In genomic region chr7:150334108-150334507, GRCh38 we compare ENCODE assay signal across 16 cellular contexts. TPM values are rescaled to one million over a fixed set of nuclear protein-coding genes. Genes with fewer than 3 reads are reported as not detected.
DNase-seq lines count a peak whose midpoint lies in the region; ATAC-seq, FAIRE-seq and TF ChIP-seq lines count a peak whose summit lies in the region.
"Had no signal": no experiment of that assay in that cellular context is flagged by ENCODE, and none has a peak within 500 bp of the region (broad histone marks: within the 10 kb centered on the region; RNA-seq: fewer than 3 reads in every experiment).

No MANE protein-coding gene starts in this region.

- H3K4me1 ChIP-seq in gastroesophageal sphincter (peaks cover 0 to 54% (median 38%) of the 10 kb centered on the region in 3 donors), rectal smooth muscle tissue (ENCODE audit: control insufficient read depth, insufficient read depth, low read length) (peaks cover 23% of the 10 kb centered on the region), HepG2 (ENCODE audit: insufficient read depth, low read length) (peaks cover 4% of the 10 kb centered on the region)
- H3K4me1 ChIP-seq: Caco-2 had no signal

- H3K79me2 ChIP-seq in HepG2 (ENCODE audit: insufficient read depth, low read length) = no peaks in the 10 kb centered on the region

- H3K27ac Mint-ChIP-seq in WTC11 = peak overlapping the region; percentile 90
- H3K27ac Mint-ChIP-seq: HFFc6 had no signal

- no peaks in the 10 kb centered on the region for H3K9me3 Mint-ChIP-seq in WTC11

- no peaks in the 10 kb centered on the region for H3K9me3 ChIP-seq in gastroesophageal sphincter
- H3K9me3 ChIP-seq in HepG2 (ENCODE audit: low read length) = no peaks in the 10 kb centered on the region
- H3K9me3 ChIP-seq: Caco-2 had no signal

- H3K27ac ChIP-seq in gastroesophageal sphincter = peak overlapping the region in 3 of 4 donors; percentile 82 to 90 (median 86)
- H3K27ac ChIP-seq in rectal smooth muscle tissue (ENCODE audit: low read depth, low read length) = peak overlapping the region; percentile 5
- H3K27ac ChIP-seq in HepG2 (ENCODE audit: extremely low read length, insufficient read depth, low read length) = no peak overlapping the region

- POLR2A ChIA-PET in WTC11 (lab: Charles Lee) (interaction anchor here (1.6 kb wide), 2 partner anchors 28 to 68 kb away, joined by 3 to 10 read pairs; no protein-coding TSS in a partner anchor), HepG2 (lab: Yijun Ruan, JAX) (interaction anchor here (1.2 kb wide), 1 partner anchor 35 kb away, joined by 5 read pairs; the partner anchor contains the start of gene REPIN1)

- BruUV-seq in HepG2 (replicated peaks; lab: Mats Ljungman, UMichigan) = no TSS peak

- peaks cover 4% of the 10 kb centered on the region; the same call in 1 of the 2 replicates for H4K20me1 ChIP-seq in HepG2 (ENCODE audit: insufficient read depth, low read length)

- 77 to 78% methylated on average over 3 to 6 of the region's 8 CpGs for whole genome bisulfite sequencing in gastroesophageal sphincter (ENCODE audit: low coverage in 1 of 2), 2 donors
- WGBS in HepG2 (ENCODE audit: low lambda C conversion rate) = 97% methylated on average over 7 of the region's 8 CpGs

- H3K27me3 ChIP-seq in gastroesophageal sphincter (no peaks in the 10 kb centered on the region), rectal smooth muscle tissue (ENCODE audit: control insufficient read depth, insufficient read depth, low read length) (no peaks in the 10 kb centered on the region), HepG2 (ENCODE audit: control insufficient read depth in 1 of 2, insufficient read depth in 2 of 2, low read length in 2 of 2) (no peaks in the 10 kb centered on the region)

- no peaks in the 10 kb centered on the region for H3K27me3 Mint-ChIP-seq in WTC11 (ENCODE audit: low read depth)

- no peak overlapping the region for H2AFZ ChIP-seq in HepG2 (ENCODE audit: low read length)

- CTCF ChIA-PET in WTC11 (lab: Charles Lee) (interaction anchor here (0.7 to 1.1 kb wide), 2 partner anchors 48 to 49 kb away, joined by 3 to 4 read pairs; no protein-coding TSS in a partner anchor), HepG2 (lab: Yijun Ruan, JAX; ENCODE audit: low intra/inter-chr PET ratio, low total read pairs) (no interaction called here)

- H3K4me2 ChIP-seq in HepG2 (ENCODE audit: low read depth, low read length) = no peak overlapping the region

- H3K36me3 ChIP-seq in gastroesophageal sphincter (peaks cover 0 to 49% of the 10 kb centered on the region in 2 donors), rectal smooth muscle tissue (ENCODE audit: control insufficient read depth, insufficient read depth, low read length) (peaks cover 3% of the 10 kb centered on the region), HepG2 (replicated peaks in 1 of 2; ENCODE audit: control insufficient read depth in 1 of 2, insufficient read depth in 2 of 2, low read length in 2 of 2) (peaks cover 16 to 38% of the 10 kb centered on the region in 2 experiments)

- intact Hi-C loops in HepG2 (cut with micrococcal nuclease; ENCODE audit: unreplicated experiment) = no loop called here

- TF ChIP-seq CTCF in WTC11 (IDR thresholded peaks at IDR 0.05) = no peak
- TF ChIP-seq CTCF in gastroesophageal sphincter (IDR thresholded peaks at IDR 0.05) = no peak
- no peak for TF ChIP-seq CTCF in HepG2 (CRISPR knock-in tag; IDR thresholded peaks at IDR 0.05)

- no peak for DNase-seq in WTC11 (ENCODE audit: low spot score)
- no peak for DNase-seq in anterior cingulate cortex (lab: John Stamatoyannopoulos, UW)
- DNase-seq in NCI-H2029 (lab: John Stamatoyannopoulos, UW) = no peak
- no peak for DNase-seq in HepG2 (ENCODE audit: low spot score)
- DNase-seq: Caco-2, DMS53, HFFc6, NCI-H1105 treated with DMSO at 0.1 percent for 48 hours, NCI-H187, NCI-H69, OCI-M1, SIG-M5 had no signal

- no peak for TF ChIP-seq RAD21 in HepG2 (CRISPR knock-in tag; IDR thresholded peaks at IDR 0.05)

- ATAC-seq in WTC11 (no peak), gastroesophageal sphincter (no peak), HG02571 (IDR thresholded peaks at IDR 0.05; ENCODE audit: unreplicated experiment) (no peak), HepG2 (no peak)

- H3K4me3 Mint-ChIP-seq in WTC11 = no peak overlapping the region
- H3K4me3 Mint-ChIP-seq: HFFc6 had no signal

- peaks cover 77% of the 10 kb centered on the region for H3K4me1 Mint-ChIP-seq in WTC11

- no peak for FAIRE-seq in HepG2 (lab: Jason Lieb, UNC)

- no peak for TF ChIP-seq POLR2A in gastroesophageal sphincter (IDR thresholded peaks at IDR 0.05)
- TF ChIP-seq POLR2A in HepG2 (IDR thresholded peaks at IDR 0.05; ENCODE audit: insufficient read depth in 1 of 2, low read depth in 2 of 2, low read length in 2 of 2) = no peak

- in situ Hi-C loops in HepG2 (cut with HindIII; ENCODE audit: extremely low pct_ligation_motif_present, low pct_unique_long_range_greater_than_20kb) = no loop called here

- H3K9ac ChIP-seq in rectal smooth muscle tissue (ENCODE audit: low read length) (no peak overlapping the region), HepG2 (ENCODE audit: insufficient read depth, low read depth, low read length) (no peak overlapping the region)

- TF ChIP-seq EP300 in gastroesophageal sphincter (IDR thresholded peaks at IDR 0.05) (no peak), HepG2 (IDR thresholded peaks at IDR 0.05; ENCODE audit: low read depth in 2 of 2, low read length in 2 of 2) (no peak), HepG2 (CRISPR knock-in tag; IDR thresholded peaks at IDR 0.05; ENCODE audit: borderline replicate concordance) (no peak)

- peaks cover 25% of the 10 kb centered on the region for H3K36me3 Mint-ChIP-seq in WTC11

- no peak overlapping the region for H3K4me3 ChIP-seq in gastroesophageal sphincter
- no peak overlapping the region for H3K4me3 ChIP-seq in rectal smooth muscle tissue (ENCODE audit: low read length)
- H3K4me3 ChIP-seq in HepG2 (replicated peaks in 1 of 3; ENCODE audit: insufficient read depth in 1 of 3, low read depth in 2 of 3, low read length in 3 of 3) = no peak overlapping the region

RNA-seq across cellular contexts. Expression of gene RARRES2, which starts 7.3 kb away (rescaled TPM):
- total RNA-seq in WTC11 (2021) = 193 to 230 TPM (median 197 TPM) in 3 replicates
- 100 to 1,000 TPM; 152 to 341 (median 157) TPM for total RNA-seq in gastroesophageal sphincter
- 94.6 and 172 TPM in 2 replicates for total RNA-seq in HepG2 (2016; rRNA removed; fragmentation: Illumina TruSeq; extraction: Trizol)
- total RNA-seq in HepG2 (2016; cell fraction: cytosol; rRNA removed; fragmentation: Illumina TruSeq; extraction: Trizol; ENCODE audit: low read depth) = 63.6 and 75.7 TPM in 2 replicates
- total RNA-seq in HepG2 (2016; cell fraction: insoluble cytoplasmic fraction; rRNA removed; fragmentation: Illumina TruSeq; extraction: Trizol) = 93.3 and 178 TPM in 2 replicates
- total RNA-seq in HepG2 (2016; cell fraction: membrane; rRNA removed; fragmentation: Illumina TruSeq; extraction: Trizol) = 68.9 and 86.6 TPM in 2 replicates
- 126 and 156 TPM in 2 replicates for total RNA-seq in HepG2 (2016; cell fraction: nucleus; rRNA removed; fragmentation: Illumina TruSeq; extraction: Trizol)
- polyA plus RNA-seq in HepG2 (2011; rRNA removed) = 134 and 157 TPM in 2 replicates
- 197 and 233 TPM in 2 replicates for polyA plus RNA-seq in HepG2 (2011; cell fraction: cytosol; rRNA removed)
- polyA plus RNA-seq in HepG2 (2011; cell fraction: nucleus; rRNA removed) = 164 and 202 TPM in 2 replicates
- 37.9 and 77.4 TPM in 2 replicates for polyA plus RNA-seq in HepG2 (2012)
- 96.7 and 115 TPM in 2 replicates for polyA plus RNA-seq in HepG2 (2016; cell fraction: cytosol; fragmentation: Illumina TruSeq; extraction: Trizol; ENCODE audit: low read depth)
- polyA plus RNA-seq in HepG2 (2016; cell fraction: insoluble cytoplasmic fraction; fragmentation: Illumina TruSeq; extraction: Trizol; ENCODE audit: low read depth) = 134 and 138 TPM in 2 replicates
- polyA plus RNA-seq in HepG2 (2016; cell fraction: membrane; fragmentation: Illumina TruSeq; extraction: Trizol; ENCODE audit: low read depth) = 82.1 and 99.5 TPM in 2 replicates
- 420 and 455 TPM in 2 replicates for polyA plus RNA-seq in HepG2 (2016; cell fraction: nucleus; fragmentation: Illumina TruSeq; extraction: Trizol; ENCODE audit: insufficient read depth, low read depth)
- polyA minus RNA-seq in HepG2 (2011; rRNA and poly(A)+ RNA removed; ENCODE audit: low replicate concordance) = 22.1 TPM in 1 of 2 replicates, not detected in the other
- 17.4 and 20.0 TPM in 2 replicates for polyA minus RNA-seq in HepG2 (2011; cell fraction: cytosol; rRNA and poly(A)+ RNA removed)
- 6.1 and 7.3 TPM in 2 replicates for polyA minus RNA-seq in HepG2 (2011; cell fraction: nucleus; rRNA and poly(A)+ RNA removed)
- total RNA-seq: Caco-2, H4 had no signal

RNA-seq across cellular contexts. Expression of gene ACTR3C, which starts 10.8 kb away (rescaled TPM):
- total RNA-seq in WTC11 (2021) (0.96 to 1.5 TPM (median 1.4 TPM) in 3 replicates), gastroesophageal sphincter (1 to 10 TPM; 6.4 to 10.0 (median 8.1) TPM), HepG2 (2016; rRNA removed; fragmentation: Illumina TruSeq; extraction: Trizol) (4.1 and 7.5 TPM in 2 replicates)
- total RNA-seq in HepG2 (2016; cell fraction: cytosol; rRNA removed; fragmentation: Illumina TruSeq; extraction: Trizol; ENCODE audit: low read depth) = 7.2 and 7.8 TPM in 2 replicates
- 3.7 and 6.7 TPM in 2 replicates for total RNA-seq in HepG2 (2016; cell fraction: insoluble cytoplasmic fraction; rRNA removed; fragmentation: Illumina TruSeq; extraction: Trizol)
- total RNA-seq in HepG2 (2016; cell fraction: membrane; rRNA removed; fragmentation: Illumina TruSeq; extraction: Trizol) = 4.8 and 5.6 TPM in 2 replicates
- total RNA-seq in HepG2 (2016; cell fraction: nucleus; rRNA removed; fragmentation: Illumina TruSeq; extraction: Trizol) = 17.1 and 19.7 TPM in 2 replicates
- 3.2 and 3.8 TPM in 2 replicates for polyA plus RNA-seq in HepG2 (2011; rRNA removed)
- 2.5 and 2.7 TPM in 2 replicates for polyA plus RNA-seq in HepG2 (2011; cell fraction: cytosol; rRNA removed)
- polyA plus RNA-seq in HepG2 (2011; cell fraction: nucleus; rRNA removed) = 4.0 and 4.3 TPM in 2 replicates
- 1.2 and 1.4 TPM in 2 replicates for polyA plus RNA-seq in HepG2 (2012)
- polyA plus RNA-seq in HepG2 (2016; cell fraction: cytosol; fragmentation: Illumina TruSeq; extraction: Trizol; ENCODE audit: low read depth) = 0.95 and 2.7 TPM in 2 replicates
- 1.9 and 3.9 TPM in 2 replicates for polyA plus RNA-seq in HepG2 (2016; cell fraction: insoluble cytoplasmic fraction; fragmentation: Illumina TruSeq; extraction: Trizol; ENCODE audit: low read depth)
- polyA plus RNA-seq in HepG2 (2016; cell fraction: membrane; fragmentation: Illumina TruSeq; extraction: Trizol; ENCODE audit: low read depth) = 1.4 and 1.6 TPM in 2 replicates
- polyA plus RNA-seq in HepG2 (2016; cell fraction: nucleus; fragmentation: Illumina TruSeq; extraction: Trizol; ENCODE audit: insufficient read depth, low read depth) = 4.9 and 8.0 TPM in 2 replicates
- 10.0 and 39.9 TPM in 2 replicates for polyA minus RNA-seq in HepG2 (2011; rRNA and poly(A)+ RNA removed; ENCODE audit: low replicate concordance)
- 2.6 and 3.3 TPM in 2 replicates for polyA minus RNA-seq in HepG2 (2011; cell fraction: cytosol; rRNA and poly(A)+ RNA removed)
- polyA minus RNA-seq in HepG2 (2011; cell fraction: nucleus; rRNA and poly(A)+ RNA removed) = 44.3 and 59.4 TPM in 2 replicates
- total RNA-seq: HFFc6 had no signal

RNA-seq across cellular contexts. Expression of gene LRRC61, which starts 11.0 kb away (rescaled TPM):
- 27.7 to 33.3 TPM (median 32.7 TPM) in 3 replicates for total RNA-seq in WTC11 (2021)
- 10 to 100 TPM in 2 of 4 donors, 1 to 10 TPM in 2; 7.1 to 25.1 (median 14.0) TPM for total RNA-seq in gastroesophageal sphincter
- total RNA-seq in HepG2 (2016; rRNA removed; fragmentation: Illumina TruSeq; extraction: Trizol) = 34.8 and 38.4 TPM in 2 replicates
- total RNA-seq in HepG2 (2016; cell fraction: cytosol; rRNA removed; fragmentation: Illumina TruSeq; extraction: Trizol; ENCODE audit: low read depth) = 10.3 and 10.8 TPM in 2 replicates
- total RNA-seq in HepG2 (2016; cell fraction: insoluble cytoplasmic fraction; rRNA removed; fragmentation: Illumina TruSeq; extraction: Trizol) = 30.5 and 35.2 TPM in 2 replicates
- 34.2 and 36.9 TPM in 2 replicates for total RNA-seq in HepG2 (2016; cell fraction: membrane; rRNA removed; fragmentation: Illumina TruSeq; extraction: Trizol)
- 25.0 and 31.2 TPM in 2 replicates for total RNA-seq in HepG2 (2016; cell fraction: nucleus; rRNA removed; fragmentation: Illumina TruSeq; extraction: Trizol)
- polyA plus RNA-seq in HepG2 (2011; rRNA removed) = 33.0 and 42.2 TPM in 2 replicates
- polyA plus RNA-seq in HepG2 (2011; cell fraction: cytosol; rRNA removed) = 34.7 and 58.3 TPM in 2 replicates
- 25.0 and 33.0 TPM in 2 replicates for polyA plus RNA-seq in HepG2 (2011; cell fraction: nucleus; rRNA removed)
- polyA plus RNA-seq in HepG2 (2012) = 22.2 and 36.3 TPM in 2 replicates
- 19.9 and 25.0 TPM in 2 replicates for polyA plus RNA-seq in HepG2 (2016; cell fraction: cytosol; fragmentation: Illumina TruSeq; extraction: Trizol; ENCODE audit: low read depth)
- 36.4 and 46.3 TPM in 2 replicates for polyA plus RNA-seq in HepG2 (2016; cell fraction: insoluble cytoplasmic fraction; fragmentation: Illumina TruSeq; extraction: Trizol; ENCODE audit: low read depth)
- polyA plus RNA-seq in HepG2 (2016; cell fraction: membrane; fragmentation: Illumina TruSeq; extraction: Trizol; ENCODE audit: low read depth) = 41.1 and 42.5 TPM in 2 replicates
- 34.8 and 36.2 TPM in 2 replicates for polyA plus RNA-seq in HepG2 (2016; cell fraction: nucleus; fragmentation: Illumina TruSeq; extraction: Trizol; ENCODE audit: insufficient read depth, low read depth)
- polyA minus RNA-seq in HepG2 (2011; rRNA and poly(A)+ RNA removed; ENCODE audit: low replicate concordance) = 45.8 and 71.1 TPM in 2 replicates
- polyA minus RNA-seq in HepG2 (2011; cell fraction: cytosol; rRNA and poly(A)+ RNA removed) = 33.7 and 34.5 TPM in 2 replicates
- 13.3 and 15.4 TPM in 2 replicates for polyA minus RNA-seq in HepG2 (2011; cell fraction: nucleus; rRNA and poly(A)+ RNA removed)
- total RNA-seq: H4, HFFc6 had no signal

RNA-seq across cellular contexts. Expression of gene REPIN1, which starts 34.5 kb away (rescaled TPM):
- 105 to 130 TPM (median 112 TPM) in 3 replicates for total RNA-seq in WTC11 (2021)
- 100 to 1,000 TPM in 2 of 4 donors, 10 to 100 TPM in 2; 72.7 to 132 (median 102) TPM for total RNA-seq in gastroesophageal sphincter
- 86.4 and 108 TPM in 2 replicates for total RNA-seq in HepG2 (2016; rRNA removed; fragmentation: Illumina TruSeq; extraction: Trizol)
- total RNA-seq in HepG2 (2016; cell fraction: cytosol; rRNA removed; fragmentation: Illumina TruSeq; extraction: Trizol; ENCODE audit: low read depth) = 34.3 and 36.1 TPM in 2 replicates
- 77.5 and 106 TPM in 2 replicates for total RNA-seq in HepG2 (2016; cell fraction: insoluble cytoplasmic fraction; rRNA removed; fragmentation: Illumina TruSeq; extraction: Trizol)
- total RNA-seq in HepG2 (2016; cell fraction: membrane; rRNA removed; fragmentation: Illumina TruSeq; extraction: Trizol) = 112 and 119 TPM in 2 replicates
- 81.1 and 91.5 TPM in 2 replicates for total RNA-seq in HepG2 (2016; cell fraction: nucleus; rRNA removed; fragmentation: Illumina TruSeq; extraction: Trizol)
- 69.9 and 87.9 TPM in 2 replicates for polyA plus RNA-seq in HepG2 (2011; rRNA removed)
- polyA plus RNA-seq in HepG2 (2011; cell fraction: cytosol; rRNA removed) = 58.9 and 82.1 TPM in 2 replicates
- 189 and 195 TPM in 2 replicates for polyA plus RNA-seq in HepG2 (2011; cell fraction: nucleus; rRNA removed)
- 52.5 and 64.7 TPM in 2 replicates for polyA plus RNA-seq in HepG2 (2012)
- polyA plus RNA-seq in HepG2 (2016; cell fraction: cytosol; fragmentation: Illumina TruSeq; extraction: Trizol; ENCODE audit: low read depth) = 22.0 and 24.7 TPM in 2 replicates
- 82.2 and 105 TPM in 2 replicates for polyA plus RNA-seq in HepG2 (2016; cell fraction: insoluble cytoplasmic fraction; fragmentation: Illumina TruSeq; extraction: Trizol; ENCODE audit: low read depth)
- polyA plus RNA-seq in HepG2 (2016; cell fraction: membrane; fragmentation: Illumina TruSeq; extraction: Trizol; ENCODE audit: low read depth) = 77.8 and 77.9 TPM in 2 replicates
- 138 and 155 TPM in 2 replicates for polyA plus RNA-seq in HepG2 (2016; cell fraction: nucleus; fragmentation: Illumina TruSeq; extraction: Trizol; ENCODE audit: insufficient read depth, low read depth)
- 81.7 and 98.0 TPM in 2 replicates for polyA minus RNA-seq in HepG2 (2011; rRNA and poly(A)+ RNA removed; ENCODE audit: low replicate concordance)
- 35.3 and 35.6 TPM in 2 replicates for polyA minus RNA-seq in HepG2 (2011; cell fraction: cytosol; rRNA and poly(A)+ RNA removed)
- 50.5 and 54.6 TPM in 2 replicates for polyA minus RNA-seq in HepG2 (2011; cell fraction: nucleus; rRNA and poly(A)+ RNA removed)

RNA-seq across cellular contexts. Expression of gene ZNF775, which starts 45.0 kb away (rescaled TPM):
- total RNA-seq in WTC11 (2021) (24.1 to 26.6 TPM (median 25.4 TPM) in 3 replicates), gastroesophageal sphincter (10 to 100 TPM in 2 of 4 donors, 1 to 10 TPM in 2; 5.3 to 12.5 (median 10.5) TPM), HepG2 (2016; rRNA removed; fragmentation: Illumina TruSeq; extraction: Trizol) (3.1 and 4.5 TPM in 2 replicates)
- 0.71 TPM in 2 replicates for total RNA-seq in HepG2 (2016; cell fraction: cytosol; rRNA removed; fragmentation: Illumina TruSeq; extraction: Trizol; ENCODE audit: low read depth)
- total RNA-seq in HepG2 (2016; cell fraction: insoluble cytoplasmic fraction; rRNA removed; fragmentation: Illumina TruSeq; extraction: Trizol) = 3.6 and 3.8 TPM in 2 replicates
- total RNA-seq in HepG2 (2016; cell fraction: membrane; rRNA removed; fragmentation: Illumina TruSeq; extraction: Trizol) = 1.9 and 2.5 TPM in 2 replicates
- total RNA-seq in HepG2 (2016; cell fraction: nucleus; rRNA removed; fragmentation: Illumina TruSeq; extraction: Trizol) = 1.8 and 3.2 TPM in 2 replicates
- polyA plus RNA-seq in HepG2 (2011; rRNA removed) = 3.2 and 3.8 TPM in 2 replicates
- 2.6 and 4.5 TPM in 2 replicates for polyA plus RNA-seq in HepG2 (2011; cell fraction: cytosol; rRNA removed)
- 5.8 and 5.9 TPM in 2 replicates for polyA plus RNA-seq in HepG2 (2011; cell fraction: nucleus; rRNA removed)
- 2.1 and 3.1 TPM in 2 replicates for polyA plus RNA-seq in HepG2 (2012)
- polyA plus RNA-seq in HepG2 (2016; cell fraction: cytosol; fragmentation: Illumina TruSeq; extraction: Trizol; ENCODE audit: low read depth) = 0.67 and 0.68 TPM in 2 replicates
- polyA plus RNA-seq in HepG2 (2016; cell fraction: insoluble cytoplasmic fraction; fragmentation: Illumina TruSeq; extraction: Trizol; ENCODE audit: low read depth) = 3.7 and 4.2 TPM in 2 replicates
- polyA plus RNA-seq in HepG2 (2016; cell fraction: membrane; fragmentation: Illumina TruSeq; extraction: Trizol; ENCODE audit: low read depth) = 1.2 and 1.8 TPM in 2 replicates
- polyA plus RNA-seq in HepG2 (2016; cell fraction: nucleus; fragmentation: Illumina TruSeq; extraction: Trizol; ENCODE audit: insufficient read depth, low read depth) = 5.2 and 9.1 TPM in 2 replicates
- polyA minus RNA-seq in HepG2 (2011; rRNA and poly(A)+ RNA removed; ENCODE audit: low replicate concordance) = 0.37 and 3.7 TPM in 2 replicates
- 2.5 and 3.9 TPM in 2 replicates for polyA minus RNA-seq in HepG2 (2011; cell fraction: cytosol; rRNA and poly(A)+ RNA removed)
- polyA minus RNA-seq in HepG2 (2011; cell fraction: nucleus; rRNA and poly(A)+ RNA removed) = 1.8 and 2.4 TPM in 2 replicates
